23 cellular contexts compared by ENCODE assay signal in genomic region chr4:20890752-20891151, GRCh38.
DNase-seq lines count a peak whose midpoint lies in the region; ATAC-seq, FAIRE-seq and TF ChIP-seq lines count a peak whose summit lies in the region.
"Had no signal": no experiment of that assay in that cellular context is flagged by ENCODE, and none has a peak within 500 bp of the region (broad histone marks: within the 10 kb centered on the region; RNA-seq: fewer than 3 reads in every experiment).

No MANE protein-coding gene starts in this region.

- no peak for TF ChIP-seq CTCF in bronchial epithelial cell (IDR thresholded peaks at IDR 0.05; ENCODE audit: insufficient read depth, low read length, severe bottlenecking)

- H3K27me3 ChIP-seq in bronchial epithelial cell (ENCODE audit: control insufficient read depth, insufficient read depth, low read length), result no peaks in the 10 kb centered on the region

- H3K36me3 ChIP-seq in bronchial epithelial cell (ENCODE audit: control insufficient read depth, insufficient read depth, low read length), result no peaks in the 10 kb centered on the region

- no peak for FAIRE-seq in bronchial epithelial cell (lab: Jason Lieb, UNC)
- FAIRE-seq: GM12878, GM19239 had no signal

- H3K4me3 ChIP-seq in bronchial epithelial cell (ENCODE audit: low read depth, low read length), result no peak overlapping the region
- H3K4me3 ChIP-seq: GM12878 had no signal

- DNase-seq in EH (ENCODE audit: low read depth) (peak; percentile 43), HS-27A (ENCODE audit: low read depth) (peak; percentile 19), bronchial epithelial cell (ENCODE audit: low read depth) (peak; percentile 46), iris pigment epithelial cell (ENCODE audit: low read depth) (peak; percentile 9), SIG-M5 (lab: John Stamatoyannopoulos, UW) (no peak), pons (ENCODE audit: low spot score) (no peak)
- DNase-seq in activated CD4-positive, alpha-beta T cell treated with anti-CD3 and anti-CD28 coated beads, Interleukin-2, amount 50 U/mL, for 48 hours, result no peak
- DNase-seq: 8988T, DMS 273 treated with DMSO at 0.1 percent for 48 hours, DND-41, GOT3, Karpas-422, MM.1S, NCI-H1092, NCI-H1436 treated with DMSO at 0.1 percent for 48 hours, NCI-H2081, NCI-H748 treated with DMSO at 0.1 percent for 48 hours, OCI-M1, SHP77 had no signal

- ATAC-seq in HG03108 (IDR thresholded peaks at IDR 0.05; ENCODE audit: unreplicated experiment), result no peak
- ATAC-seq: GM12878, SK-N-SH treated with all-trans-retinoic acid at 6 μM for 48 hours had no signal

Comparison
In these comparisons a context has a peak if more than half of its experiments do, and no peak if none do; other contexts are left out.
1. DNase-seq: peak in EH (single experiment), HS-27A (single experiment), bronchial epithelial cell (single experiment) and iris pigment epithelial cell (single experiment); none in SIG-M5 (single experiment), pons (single experiment) and activated CD4-positive, alpha-beta T cell treated with anti-CD3 and anti-CD28 coated beads, Interleukin-2, amount 50 U/mL, for 48 hours (0 of 2).